ENCODE assay signal across 10 cellular contexts in the genomic region with DNA sequence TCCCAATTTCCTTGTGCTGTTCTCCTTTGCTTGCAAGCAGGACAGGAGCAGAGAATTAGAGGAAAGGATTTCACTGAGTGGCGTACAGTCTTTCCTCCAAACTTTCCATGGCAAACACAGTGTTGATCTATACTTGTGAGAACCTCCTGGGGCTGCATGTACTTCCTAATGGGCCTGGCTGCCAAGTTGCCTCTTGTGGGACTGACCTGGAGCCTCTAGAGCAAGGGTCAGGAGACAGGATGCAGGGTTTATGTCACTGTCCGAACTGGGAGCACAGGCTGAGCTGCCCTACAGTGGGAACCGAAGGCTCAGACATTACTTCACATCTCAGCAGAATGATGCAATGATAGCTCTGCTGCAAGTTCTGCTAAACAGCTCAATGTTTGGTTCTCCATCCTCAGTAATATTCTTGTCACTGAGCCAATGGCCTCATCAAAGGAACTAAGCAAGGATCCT.
DNase-seq lines count a peak whose midpoint lies in the region; ATAC-seq, FAIRE-seq and TF ChIP-seq lines count a peak whose summit lies in the region.
"Had no signal": no experiment of that assay in that cellular context is flagged by ENCODE, and none has a peak within 500 bp of the region (broad histone marks: within the 10 kb centered on the region; RNA-seq: fewer than 3 reads in every experiment).

No MANE protein-coding gene starts in this region.

- 55 to 61% methylated on average over 3 of the region's 3 CpGs for WGBS in body of pancreas, 2 donors

- H3K36me3 Mint-ChIP-seq in immature natural killer cell: peaks cover 0 to 7% (median 0%) of the 10 kb centered on the region in 3 donors

- DNase-seq in HL-60 (ENCODE audit: low read depth in 1 of 2, low spot score in 1 of 2) (peak; percentile 70 to 84), body of pancreas (peak; percentile 19 to 76 (median 46)), islet precursor cell (peak; percentile 85), stromal cell of bone marrow (ENCODE audit: low read depth) (peak; percentile 83), immature natural killer cell (no peak), RCC 7860 (ENCODE audit: low spot score) (no peak)
- DNase-seq: NCI-H446; stimulated activated CD4-positive, alpha-beta T cell treated with anti-CD3 and anti-CD28 coated beads, Interleukin-12 subunit alpha, Interleukin-12 subunit beta, amount 100 ng/mL, for 4 hours had no signal

- intact Hi-C loops in body of pancreas (cut with DNase I): no loop called here

- H3K4me3 ChIP-seq in HL-60 (replicated peaks; ENCODE audit: insufficient read depth, low read length) (no peak overlapping the region), body of pancreas (no peak overlapping the region)

- no peaks in the 10 kb centered on the region for H3K36me3 ChIP-seq in body of pancreas (replicated peaks in 1 of 2; ENCODE audit: insufficient read depth in 1 of 2, low read depth in 2 of 2)

- peaks cover 2 to 19% (median 9%) of the 10 kb centered on the region in 6 donors for H3K9me3 Mint-ChIP-seq in immature natural killer cell

- ATAC-seq in body of pancreas: peak; percentile 49
- no peak for ATAC-seq in HG03571 (IDR thresholded peaks at IDR 0.05; ENCODE audit: unreplicated experiment)
- no peak for ATAC-seq in GM19035 (IDR thresholded peaks at IDR 0.05; ENCODE audit: unreplicated experiment)

- H3K4me3 Mint-ChIP-seq in immature natural killer cell: no peak overlapping the region

- no peaks in the 10 kb centered on the region for H3K9me3 ChIP-seq in body of pancreas

- peaks cover 0 to 8% (median 2%) of the 10 kb centered on the region in 3 donors for H3K27me3 Mint-ChIP-seq in immature natural killer cell (ENCODE audit: low read depth in 3 of 3)

- H3K27ac ChIP-seq in HL-60 (replicated peaks) (peak overlapping the region; percentile 42), body of pancreas (peak overlapping the region in 2 of 4 donors; percentile 27 to 31)

- H3K4me1 ChIP-seq in body of pancreas: peaks cover 45% of the 10 kb centered on the region

- H3K4me1 Mint-ChIP-seq in immature natural killer cell: no peaks in the 10 kb centered on the region

- no peak for TF ChIP-seq POLR2A in body of pancreas (IDR thresholded peaks at IDR 0.05)

- TF ChIP-seq CTCF in HL-60 (IDR thresholded peaks at IDR 0.05; ENCODE audit: insufficient read depth, low read length) (no peak), body of pancreas (IDR thresholded peaks at IDR 0.05) (no peak)

- H3K27me3 ChIP-seq in HL-60 (ENCODE audit: insufficient read depth, poor library complexity, severe bottlenecking) (no peaks in the 10 kb centered on the region), body of pancreas (no peaks in the 10 kb centered on the region)

- FAIRE-seq in RCC 7860 (lab: Jason Lieb, UNC): no peak

- no peak overlapping the region for H3K27ac Mint-ChIP-seq in immature natural killer cell

Comparison
In these comparisons a context has a peak if more than half of its experiments do, and no peak if none do; other contexts are left out.
1. DNase-seq: peak in HL-60 (2 of 2), body of pancreas (4 of 4), islet precursor cell (single experiment) and stromal cell of bone marrow (single experiment); none in immature natural killer cell (0 of 3) and RCC 7860 (single experiment).